In genomic region chr7:94509879-94510581, GRCh38 we compare ENCODE assay signal across 8 cellular contexts. TPM values are rescaled to one million over a fixed set of nuclear protein-coding genes. Genes with fewer than 3 reads are reported as not detected.
DNase-seq lines count a peak whose midpoint lies in the region; ATAC-seq and TF ChIP-seq lines count a peak whose summit lies in the region.

No MANE protein-coding gene starts in this region.

- DNase-seq in EH (ENCODE audit: low read depth) = peak; percentile 64
- DNase-seq in RKO (ENCODE audit: low spot score) = peak; percentile 75
- peak; percentile 56 for DNase-seq in activated effector memory CD4-positive, alpha-beta T cell treated with Interleukin-2 at 50 U/mL for 16 hours
- DNase-seq in fibroblast of the conjunctiva (ENCODE audit: low read depth) = peak; percentile 20
- peak; percentile 62 for DNase-seq in neural crest cell (ENCODE audit: low read depth, low spot score)

- peak overlapping the region; percentile 77 to 98 (median 93) for H3K4me3 ChIP-seq in subcutaneous abdominal adipose tissue (ENCODE audit: low read depth in 1 of 5, low read length in 5 of 5)

- no peaks in the 10 kb centered on the region for H3K9me3 ChIP-seq in subcutaneous abdominal adipose tissue (ENCODE audit: control insufficient read depth in 5 of 5, low read length in 5 of 5)

- peaks cover 46% of the 10 kb centered on the region for H3K4me1 Mint-ChIP-seq in neural crest cell

- TF ChIP-seq EP300 in Ishikawa (IDR thresholded peaks at IDR 0.05; ENCODE audit: borderline replicate concordance) = no peak

- no peak for TF ChIP-seq RAD21 in Ishikawa (IDR thresholded peaks at IDR 0.05; ENCODE audit: low read depth)

- peaks cover 0 to 25% (median 17%) of the 10 kb centered on the region in 5 donors for H3K4me1 ChIP-seq in subcutaneous abdominal adipose tissue (ENCODE audit: control insufficient read depth in 5 of 5, insufficient read depth in 5 of 5, low read length in 5 of 5)

- H3K36me3 Mint-ChIP-seq in neural crest cell (ENCODE audit: low read depth) = no peaks in the 10 kb centered on the region

- peak; percentile 38 for TF ChIP-seq CTCF in neural crest cell (conservative IDR thresholded peaks at IDR 0.05)

- H3K27ac Mint-ChIP-seq in neural crest cell (ENCODE audit: unreplicated experiment) = peak overlapping the region; percentile 91

- H3K9me3 Mint-ChIP-seq in neural crest cell = no peaks in the 10 kb centered on the region

- H3K27me3 Mint-ChIP-seq in neural crest cell (ENCODE audit: low read depth) = no peaks in the 10 kb centered on the region

- H3K36me3 ChIP-seq in subcutaneous abdominal adipose tissue (ENCODE audit: control insufficient read depth in 5 of 5, insufficient read depth in 5 of 5, low read length in 5 of 5) = no peaks in the 10 kb centered on the region

- H3K4me3 Mint-ChIP-seq in neural crest cell = peak overlapping the region; percentile 90

- peak overlapping the region in 4 of 5 donors; percentile 83 to 89 (median 88) for H3K9ac ChIP-seq in subcutaneous abdominal adipose tissue (ENCODE audit: low read length in 5 of 5)

- H3K27ac ChIP-seq in subcutaneous abdominal adipose tissue (ENCODE audit: low read depth, low read length) = peak overlapping the region; percentile 79

- ATAC-seq in GM21717 (IDR thresholded peaks at IDR 0.05; ENCODE audit: unreplicated experiment) = peak; percentile 72

- no peaks in the 10 kb centered on the region for H3K27me3 ChIP-seq in subcutaneous abdominal adipose tissue (ENCODE audit: control insufficient read depth in 5 of 5, insufficient read depth in 4 of 5, low read length in 5 of 5)

TF ChIP-seq in Ishikawa, 13 proteins besides CTCF, POLR2A, EP300 and RAD21:
- TF ChIP-seq TEAD4 (IDR thresholded peaks at IDR 0.05) (no peak), NFIC (IDR thresholded peaks at IDR 0.05) (no peak; the same call in 1 of the 2 replicates), TAF1 (IDR thresholded peaks at IDR 0.05; ENCODE audit: low read depth) (peak; percentile 76; the same call in 1 of the 2 replicates), EGR1 (IDR thresholded peaks at IDR 0.05) (peak; percentile 96), TCF12 (IDR thresholded peaks at IDR 0.05; ENCODE audit: low read depth) (no peak), YY1 (IDR thresholded peaks at IDR 0.05; ENCODE audit: low read depth) (peak; percentile 94), ZBTB7A (IDR thresholded peaks at IDR 0.05; ENCODE audit: low read depth) (no peak; the same call in 1 of the 2 replicates), MAX (IDR thresholded peaks at IDR 0.05) (peak; percentile 22; the same call in 1 of the 2 replicates)

RNA-seq across cellular contexts. Expression of gene CASD1, which starts 0.4 kb away (rescaled TPM):
- total RNA-seq in neural crest cell = 40.2 and 43.3 TPM in 2 replicates

Comparison
In these comparisons a context has a peak if more than half of its experiments do, and no peak if none do; other contexts are left out.
1. Peak in every context shown above with its lines: DNase-seq, ATAC-seq, H3K4me3 ChIP-seq and H3K27ac ChIP-seq.
2. DNase-seq: peak in every context shown above with its lines; median percentile 75 in RKO; 64 in EH; 62 in neural crest cell; 56 in activated effector memory CD4-positive, alpha-beta T cell treated with Interleukin-2 at 50 U/mL for 16 hours; 20 in fibroblast of the conjunctiva.